In the genomic region with DNA sequence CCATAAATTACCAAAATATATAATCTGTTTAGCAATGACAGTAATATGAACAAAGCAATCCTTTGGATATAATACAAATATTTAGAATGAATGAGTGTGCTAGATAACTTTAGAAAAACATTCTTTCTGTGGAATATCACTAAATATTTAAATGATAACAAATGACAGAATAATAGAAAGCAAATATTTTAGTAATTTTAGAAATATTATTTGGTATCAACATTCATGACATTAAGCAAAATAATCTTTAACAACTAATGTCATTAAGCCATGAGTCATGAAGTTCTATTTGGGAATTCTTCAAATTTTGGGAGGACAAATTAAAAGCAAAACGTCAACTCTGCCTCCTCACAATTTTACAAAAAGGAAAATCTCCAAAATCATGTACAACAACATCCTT, we compare ENCODE assay signal across 28 cellular contexts.
"Had no signal": no experiment of that assay in that cellular context is flagged by ENCODE, and none has a peak within 500 bp of the region (broad histone marks: within the 10 kb centered on the region; RNA-seq: fewer than 3 reads in every experiment).

No MANE protein-coding gene starts in this region.

- H3K36me3 ChIP-seq: neural progenitor cell, ovary, right lobe of liver, sigmoid colon, spleen, suprapubic skin, tibial artery, transverse colon, upper lobe of right lung, uterus had no signal

- H3K4me1 ChIP-seq: neural progenitor cell, parathyroid adenoma, psoas muscle, right lobe of liver, sigmoid colon, spleen, suprapubic skin, testis, tibial artery, transverse colon, upper lobe of right lung, uterus had no signal

- DNase-seq: natural killer cell; occipital lobe; ovary; posterior cingulate gyrus; psoas muscle; right cardiac atrium; right lobe of liver; sigmoid colon; spleen; stimulated activated CD4-positive, alpha-beta T cell treated with anti-CD3 and anti-CD28 coated beads, Interleukin-12 subunit alpha, Interleukin-12 subunit beta, amount 100 ng/mL, for 4 hours; stimulated activated CD4-positive, alpha-beta T cell treated with anti-CD3 and anti-CD28 coated beads, Interleukin-1b, Interleukin-23, amount 100 ng/mL, for 48 hours; stimulated activated CD4-positive, alpha-beta T cell treated with anti-CD3 and anti-CD28 coated beads, Interleukin-4, amount 100 ng/mL, for 1 hour; stimulated activated CD4-positive, alpha-beta T cell treated with anti-CD3 and anti-CD28 coated beads, Interleukin-4, amount 100 ng/mL, for 4 hours; stimulated activated CD8-positive, alpha-beta memory T cell treated with anti-CD3 and anti-CD28 coated beads, Interleukin-4, amount 100 ng/mL, for 48 hours; stimulated activated naive CD4-positive, alpha-beta T cell; stimulated activated naive CD8-positive, alpha-beta T cell treated with anti-CD3 and anti-CD28 coated beads, Interleukin-15, amount 100 ng/mL, for 72 hours; stimulated activated naive CD8-positive, alpha-beta T cell treated with anti-CD3 and anti-CD28 coated beads, Interleukin-15, Interleukin-2, amounts not matched to agents 100 U/mL and 50 U/mL, for 24 hours; substantia nigra; testis; tibial artery; transverse colon; upper lobe of right lung; uterus had no signal

- H3K27ac ChIP-seq: neural progenitor cell, ovary, parathyroid adenoma, psoas muscle, right lobe of liver, sigmoid colon, spleen, suprapubic skin, testis, tibial artery, transverse colon, upper lobe of right lung, uterus had no signal

- H3K9ac ChIP-seq: neural progenitor cell, parathyroid adenoma had no signal

- H3K9me3 ChIP-seq: ovary, psoas muscle, right lobe of liver, sigmoid colon, spleen, suprapubic skin, testis, tibial artery, transverse colon, upper lobe of right lung, uterus had no signal

- H3K4me3 ChIP-seq: neural progenitor cell, ovary, psoas muscle, right lobe of liver, sigmoid colon, smooth muscle cell, spleen, suprapubic skin, testis, tibial artery, transverse colon, upper lobe of right lung, uterus had no signal

- ATAC-seq: natural killer cell; psoas muscle; right cardiac atrium; right lobe of liver; stimulated activated memory B cell treated with anti-CD40 and anti-IgM and Interleukin-4, amounts not matched to agents 10 μg/mL and 1 μg/mL and 100 μg/mL, for 72 hours; stimulated activated naive CD8-positive, alpha-beta T cell treated with anti-CD3 and anti-CD28 coated beads, Interleukin-15, amount 100 ng/mL, for 72 hours; stimulated activated naive CD8-positive, alpha-beta T cell treated with anti-CD3 and anti-CD28 coated beads, Interleukin-15, Interleukin-2, amounts not matched to agents 100 U/mL and 50 U/mL, for 24 hours; upper lobe of right lung had no signal
